5 cellular contexts compared by ENCODE assay signal in the genomic region with DNA sequence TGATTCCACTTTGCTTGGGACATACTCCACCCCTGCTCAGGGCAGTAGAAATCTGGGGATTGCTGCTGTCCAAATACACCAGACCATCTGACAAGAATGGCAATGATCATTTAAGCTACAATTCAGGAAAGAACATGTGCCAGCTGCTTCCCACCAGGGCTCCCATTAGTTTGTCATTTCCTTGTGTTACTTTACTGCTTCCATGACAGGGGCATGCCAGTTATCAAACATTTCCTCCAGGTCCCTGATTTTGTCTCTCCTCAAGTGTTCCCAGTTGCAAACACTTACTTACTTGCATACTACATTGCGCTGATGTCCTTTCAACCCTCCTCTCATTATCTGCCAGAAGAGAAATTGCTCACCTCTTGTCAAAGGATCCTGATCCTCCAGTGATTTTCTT.
"Had no signal": no experiment of that assay in that cellular context is flagged by ENCODE, and none has a peak within 500 bp of the region (broad histone marks: within the 10 kb centered on the region; RNA-seq: fewer than 3 reads in every experiment).

No MANE protein-coding gene starts in this region.

- H3K4me3 ChIP-seq: K562 had no signal

- ATAC-seq: HepG2, K562 had no signal

- DNase-seq: IMR-90 had no signal

- H3K27ac ChIP-seq: HL-60 had no signal

- H3K4me1 Mint-ChIP-seq: IgD-negative memory B cell had no signal

- H3K4me3 Mint-ChIP-seq: IgD-negative memory B cell had no signal

- H3K27me3 Mint-ChIP-seq: IgD-negative memory B cell had no signal

- H3K27ac Mint-ChIP-seq: IgD-negative memory B cell had no signal

- H3K36me3 Mint-ChIP-seq: IgD-negative memory B cell had no signal
